ENCODE assay signal across 8 cellular contexts in the genomic region with DNA sequence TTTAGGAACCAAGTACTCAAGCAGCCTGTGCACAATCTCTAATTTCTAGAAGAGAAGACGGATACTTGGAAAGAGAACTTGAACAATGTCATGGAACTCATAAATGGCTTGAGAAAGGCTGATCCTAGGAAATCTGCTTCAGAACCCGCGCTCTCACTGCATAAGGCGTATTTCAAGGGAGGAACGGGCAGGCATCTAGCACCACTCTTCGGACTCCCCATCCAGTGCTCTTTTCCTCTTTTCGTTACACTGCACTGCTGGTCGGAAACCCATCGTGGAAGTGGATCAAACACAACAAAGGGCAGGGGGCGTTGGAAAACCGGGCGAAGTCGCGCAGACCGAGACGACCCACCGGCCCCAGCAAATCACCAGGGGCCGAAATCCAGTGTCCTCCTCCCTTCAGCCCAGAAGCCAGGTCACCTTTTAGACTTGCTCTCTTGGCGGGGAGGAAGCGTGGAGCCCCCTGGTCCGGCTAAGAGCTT. TPM values are rescaled to one million over a fixed set of nuclear protein-coding genes. Genes with fewer than 3 reads are reported as not detected.
DNase-seq lines count a peak whose midpoint lies in the region; ATAC-seq, FAIRE-seq and TF ChIP-seq lines count a peak whose summit lies in the region.

No MANE protein-coding gene starts in this region.

- peaks cover 38% of the 10 kb centered on the region for H3K4me1 Mint-ChIP-seq in activated CD4-positive, alpha-beta memory T cell treated with anti-CD3 and anti-CD28 coated beads for 36 hours (ENCODE audit: low read depth)

- H3K4me1 ChIP-seq in cardiac muscle cell (ENCODE audit: low read depth), result no peaks in the 10 kb centered on the region

- H3K4me3 ChIP-seq in cardiac muscle cell (peak overlapping the region; percentile 96), retinal pigment epithelial cell (ENCODE audit: low read length) (peak overlapping the region; percentile 81)

- H3K36me3 ChIP-seq in cardiac muscle cell, result no peaks in the 10 kb centered on the region

- TF ChIP-seq CTCF in cardiac muscle cell (IDR thresholded peaks at IDR 0.05; ENCODE audit: low read depth, low read length) (no peak), retinal pigment epithelial cell (conservative IDR thresholded peaks at IDR 0.05; ENCODE audit: low read depth, low read length) (no peak)

- ATAC-seq in GM21737 (IDR thresholded peaks at IDR 0.05; ENCODE audit: unreplicated experiment), result no peak
- no peak for ATAC-seq in HG02610 (IDR thresholded peaks at IDR 0.05; ENCODE audit: unreplicated experiment)

- H3K9me3 ChIP-seq in cardiac muscle cell (ENCODE audit: low read depth), result no peaks in the 10 kb centered on the region

- peak overlapping the region; percentile 99 for H3K27ac Mint-ChIP-seq in activated CD4-positive, alpha-beta memory T cell treated with anti-CD3 and anti-CD28 coated beads for 36 hours

- peaks cover 9% of the 10 kb centered on the region for H3K27me3 ChIP-seq in cardiac muscle cell

- POLR2A ChIA-PET in activated CD4-positive, alpha-beta memory T cell treated with anti-CD3 and anti-CD28 coated beads for 36 hours (lab: Charles Lee), result interaction anchor here (1.0 to 3.0 kb wide), 7 partner anchors 9 to 302 kb away, joined by 3 to 22 read pairs (median 6); no protein-coding TSS in a partner anchor

- no peak for FAIRE-seq in HTR-8/SVneo (lab: Jason Lieb, UNC)

- DNase-seq in stimulated activated CD4-positive, alpha-beta T cell treated with anti-CD3 and anti-CD28 coated beads, Interleukin-4, amount 100 ng/mL, for 24 hours, result peak; percentile 19
- DNase-seq in stimulated activated CD4-positive, alpha-beta T cell treated with anti-CD3 and anti-CD28 coated beads, Interleukin-2, amount 100 ng/mL, for 48 hours, result no peak
- no peak for DNase-seq in activated CD4-positive, alpha-beta memory T cell treated with anti-CD3 and anti-CD28 coated beads for 36 hours
- DNase-seq in cardiac muscle cell (ENCODE audit: low read depth in 1 of 2, low spot score in 1 of 2) (peak in 1 of 2 donors; percentile 33), retinal pigment epithelial cell (ENCODE audit: low read depth) (no peak), HTR-8/SVneo (ENCODE audit: insufficient read length, low spot score) (no peak)

- H3K9me3 Mint-ChIP-seq in activated CD4-positive, alpha-beta memory T cell treated with anti-CD3 and anti-CD28 coated beads for 36 hours, result peaks cover 5% of the 10 kb centered on the region

- H3K4me3 Mint-ChIP-seq in activated CD4-positive, alpha-beta memory T cell treated with anti-CD3 and anti-CD28 coated beads for 36 hours, result peak overlapping the region; percentile 97

- H3K36me3 Mint-ChIP-seq in activated CD4-positive, alpha-beta memory T cell treated with anti-CD3 and anti-CD28 coated beads for 36 hours, result peaks cover 18% of the 10 kb centered on the region

- no peaks in the 10 kb centered on the region for H3K27me3 Mint-ChIP-seq in activated CD4-positive, alpha-beta memory T cell treated with anti-CD3 and anti-CD28 coated beads for 36 hours

- intact Hi-C loops in activated CD4-positive, alpha-beta memory T cell treated with anti-CD3 and anti-CD28 coated beads for 36 hours (cut with micrococcal nuclease), result loop anchor here (1.0 to 2.0 kb wide), 3 partner anchors 11 to 1047 kb away; partner anchors contain the start of genes MESD and MEX3B

- CTCF ChIA-PET in activated CD4-positive, alpha-beta memory T cell treated with anti-CD3 and anti-CD28 coated beads for 36 hours (lab: Charles Lee), result interaction anchor here (0.5 to 6.3 kb wide), 4 partner anchors 9 to 266 kb away, joined by 3 to 53 read pairs (median 4); no protein-coding TSS in a partner anchor

- peak overlapping the region; percentile 65 for H3K27ac ChIP-seq in cardiac muscle cell

RNA-seq across cellular contexts. Expression of gene TLNRD1, which starts 0.5 kb away (rescaled TPM):
- total RNA-seq in activated CD4-positive, alpha-beta memory T cell treated with anti-CD3 and anti-CD28 coated beads for 36 hours, result 10 to 100 TPM; 23.5 to 25.4 TPM
- 29.2 and 41.8 TPM in 2 replicates for total RNA-seq in cardiac muscle cell
- 14.4 and 25.3 TPM in 2 replicates for polyA plus RNA-seq in cardiac muscle cell

RNA-seq across cellular contexts. Expression of gene MESD, which starts 10.6 kb away (rescaled TPM):
- 10 to 100 TPM; 20.0 to 20.5 TPM for total RNA-seq in activated CD4-positive, alpha-beta memory T cell treated with anti-CD3 and anti-CD28 coated beads for 36 hours
- 19.1 and 20.1 TPM in 2 replicates for total RNA-seq in cardiac muscle cell
- polyA plus RNA-seq in cardiac muscle cell, result 25.3 and 35.8 TPM in 2 replicates
